In the genomic region with DNA sequence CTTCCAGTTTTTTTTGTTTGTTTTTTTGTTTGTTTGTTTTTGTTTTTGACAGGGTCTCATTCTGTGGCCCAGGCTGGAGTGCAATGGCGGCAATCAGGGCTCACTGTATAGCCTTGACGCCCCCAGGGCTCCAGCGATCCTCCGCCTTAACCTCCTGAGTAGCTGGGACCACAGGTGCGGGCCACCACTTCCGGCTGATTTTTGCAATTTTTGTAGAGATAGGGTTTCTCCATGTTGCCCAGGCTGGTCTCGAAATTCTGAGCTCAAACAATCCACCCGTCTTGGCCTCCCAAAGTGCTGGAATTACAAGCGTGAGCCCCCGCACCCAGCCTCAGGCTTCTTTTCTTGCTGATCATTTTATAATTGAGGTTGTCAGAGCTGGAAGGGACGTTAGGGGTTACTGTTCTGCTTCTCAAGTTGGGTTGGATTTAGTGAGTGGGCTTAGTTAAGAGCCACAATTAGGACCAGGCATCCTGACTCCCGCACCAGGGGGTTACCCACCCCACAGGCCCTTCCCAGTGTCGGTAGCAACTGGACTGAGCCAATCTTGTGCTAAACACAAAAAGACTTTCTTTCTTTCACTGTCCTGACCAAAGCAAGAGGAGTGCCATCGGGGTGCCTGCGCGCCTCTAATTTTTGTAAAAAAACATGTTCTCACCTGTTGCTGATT, we compare ENCODE assay signal across 1 cellular context.
TF ChIP-seq lines count a peak whose summit lies in the region.

No MANE protein-coding gene starts in this region.

TF ChIP-seq in K562, 482 proteins besides CTCF, POLR2A, EP300 and RAD21 (continued from another document and continues in another):
- TF ChIP-seq, protein P1, sequence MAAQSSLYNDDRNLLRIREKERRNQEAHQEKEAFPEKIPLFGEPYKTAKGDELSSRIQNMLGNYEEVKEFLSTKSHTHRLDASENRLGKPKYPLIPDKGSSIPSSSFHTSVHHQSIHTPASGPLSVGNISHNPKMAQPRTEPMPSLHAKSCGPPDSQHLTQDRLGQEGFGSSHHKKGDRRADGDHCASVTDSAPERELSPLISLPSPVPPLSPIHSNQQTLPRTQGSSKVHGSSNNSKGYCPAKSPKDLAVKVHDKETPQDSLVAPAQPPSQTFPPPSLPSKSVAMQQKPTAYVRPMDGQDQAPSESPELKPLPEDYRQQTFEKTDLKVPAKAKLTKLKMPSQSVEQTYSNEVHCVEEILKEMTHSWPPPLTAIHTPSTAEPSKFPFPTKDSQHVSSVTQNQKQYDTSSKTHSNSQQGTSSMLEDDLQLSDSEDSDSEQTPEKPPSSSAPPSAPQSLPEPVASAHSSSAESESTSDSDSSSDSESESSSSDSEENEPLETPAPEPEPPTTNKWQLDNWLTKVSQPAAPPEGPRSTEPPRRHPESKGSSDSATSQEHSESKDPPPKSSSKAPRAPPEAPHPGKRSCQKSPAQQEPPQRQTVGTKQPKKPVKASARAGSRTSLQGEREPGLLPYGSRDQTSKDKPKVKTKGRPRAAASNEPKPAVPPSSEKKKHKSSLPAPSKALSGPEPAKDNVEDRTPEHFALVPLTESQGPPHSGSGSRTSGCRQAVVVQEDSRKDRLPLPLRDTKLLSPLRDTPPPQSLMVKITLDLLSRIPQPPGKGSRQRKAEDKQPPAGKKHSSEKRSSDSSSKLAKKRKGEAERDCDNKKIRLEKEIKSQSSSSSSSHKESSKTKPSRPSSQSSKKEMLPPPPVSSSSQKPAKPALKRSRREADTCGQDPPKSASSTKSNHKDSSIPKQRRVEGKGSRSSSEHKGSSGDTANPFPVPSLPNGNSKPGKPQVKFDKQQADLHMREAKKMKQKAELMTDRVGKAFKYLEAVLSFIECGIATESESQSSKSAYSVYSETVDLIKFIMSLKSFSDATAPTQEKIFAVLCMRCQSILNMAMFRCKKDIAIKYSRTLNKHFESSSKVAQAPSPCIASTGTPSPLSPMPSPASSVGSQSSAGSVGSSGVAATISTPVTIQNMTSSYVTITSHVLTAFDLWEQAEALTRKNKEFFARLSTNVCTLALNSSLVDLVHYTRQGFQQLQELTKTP (IDR thresholded peaks at IDR 0.05; ENCODE audit: low read depth in 1 of 2, partially characterized antibody in 2 of 2): no peak
- no peak for TF ChIP-seq NR2C1 (IDR thresholded peaks at IDR 0.05)
- no peak for TF ChIP-seq NR2C1 (tag; IDR thresholded peaks at IDR 0.05)
- TF ChIP-seq FOXM1 (IDR thresholded peaks at IDR 0.05; ENCODE audit: low read depth): peak; percentile 13; the same call in 1 of the 2 replicates
- TF ChIP-seq FOXM1 (CRISPR knock-in tag; IDR thresholded peaks at IDR 0.05; ENCODE audit: low read depth): no peak
- no peak for TF ChIP-seq THRAP3 (IDR thresholded peaks at IDR 0.05; ENCODE audit: borderline replicate concordance)
- no peak for TF ChIP-seq U2AF2 (optimal IDR thresholded peaks at IDR 0.05; ENCODE audit: low read depth, low read length)
- no peak for TF ChIP-seq ATF1 (CRISPR knock-in tag; IDR thresholded peaks at IDR 0.05)
- no peak for TF ChIP-seq ATF1 (tag; IDR thresholded peaks at IDR 0.05)
- peak; percentile 70 for TF ChIP-seq SMAD1 (IDR thresholded peaks at IDR 0.05; ENCODE audit: low read depth, low read length, partially characterized antibody)
- no peak for TF ChIP-seq FOS (IDR thresholded peaks at IDR 0.05; ENCODE audit: extremely low read depth, insufficient read length)
- TF ChIP-seq ZBTB34 (CRISPR knock-in tag; IDR thresholded peaks at IDR 0.05): no peak
- no peak for TF ChIP-seq ZNF584 (CRISPR knock-in tag; IDR thresholded peaks at IDR 0.05; ENCODE audit: low read depth)
- no peak for TF ChIP-seq ZEB2 (IDR thresholded peaks at IDR 0.05)
- TF ChIP-seq NFXL1 (CRISPR knock-in tag; IDR thresholded peaks at IDR 0.05): no peak
- TF ChIP-seq RBFOX2 (IDR thresholded peaks at IDR 0.05; ENCODE audit: low read depth, low read length): peak; percentile 63
- TF ChIP-seq ZNF253 (CRISPR knock-in tag; conservative IDR thresholded peaks at IDR 0.05): no peak
- no peak for TF ChIP-seq MIER1 (IDR thresholded peaks at IDR 0.05; ENCODE audit: low read depth)
- TF ChIP-seq, protein P2, sequence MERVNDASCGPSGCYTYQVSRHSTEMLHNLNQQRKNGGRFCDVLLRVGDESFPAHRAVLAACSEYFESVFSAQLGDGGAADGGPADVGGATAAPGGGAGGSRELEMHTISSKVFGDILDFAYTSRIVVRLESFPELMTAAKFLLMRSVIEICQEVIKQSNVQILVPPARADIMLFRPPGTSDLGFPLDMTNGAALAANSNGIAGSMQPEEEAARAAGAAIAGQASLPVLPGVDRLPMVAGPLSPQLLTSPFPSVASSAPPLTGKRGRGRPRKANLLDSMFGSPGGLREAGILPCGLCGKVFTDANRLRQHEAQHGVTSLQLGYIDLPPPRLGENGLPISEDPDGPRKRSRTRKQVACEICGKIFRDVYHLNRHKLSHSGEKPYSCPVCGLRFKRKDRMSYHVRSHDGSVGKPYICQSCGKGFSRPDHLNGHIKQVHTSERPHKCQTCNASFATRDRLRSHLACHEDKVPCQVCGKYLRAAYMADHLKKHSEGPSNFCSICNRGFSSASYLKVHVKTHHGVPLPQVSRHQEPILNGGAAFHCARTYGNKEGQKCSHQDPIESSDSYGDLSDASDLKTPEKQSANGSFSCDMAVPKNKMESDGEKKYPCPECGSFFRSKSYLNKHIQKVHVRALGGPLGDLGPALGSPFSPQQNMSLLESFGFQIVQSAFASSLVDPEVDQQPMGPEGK (CRISPR knock-in tag; IDR thresholded peaks at IDR 0.05; ENCODE audit: borderline replicate concordance): no peak
- TF ChIP-seq CBFA2T2 (conservative IDR thresholded peaks at IDR 0.05): no peak
- no peak for TF ChIP-seq CHAMP1 (IDR thresholded peaks at IDR 0.05)
- TF ChIP-seq ZFX (CRISPR knock-in tag; IDR thresholded peaks at IDR 0.05): peak; percentile 88
- TF ChIP-seq SAFB (IDR thresholded peaks at IDR 0.05; ENCODE audit: borderline replicate concordance, low read depth, low read length): no peak
- no peak for TF ChIP-seq E2F5 (CRISPR knock-in tag; IDR thresholded peaks at IDR 0.05)
- TF ChIP-seq ZNF316 (IDR thresholded peaks at IDR 0.05): no peak
- 0 out of 2 replicates have a peak, but pooled peaks have one; percentile 56 for TF ChIP-seq NR1H2 (CRISPR knock-in tag; IDR thresholded peaks at IDR 0.05)
- TF ChIP-seq ZBTB26 (CRISPR knock-in tag; IDR thresholded peaks at IDR 0.05): no peak
- TF ChIP-seq DLX4 (CRISPR knock-in tag; IDR thresholded peaks at IDR 0.05): no peak
- TF ChIP-seq SIN3A (IDR thresholded peaks at IDR 0.05; ENCODE audit: borderline replicate concordance in 2 of 2, control insufficient read depth in 1 of 2, low read depth in 2 of 2, low read length in 2 of 2): peak in 1 of 2 experiments; percentile 14; a peak in 1 of 4 replicates
- TF ChIP-seq, protein P3, sequence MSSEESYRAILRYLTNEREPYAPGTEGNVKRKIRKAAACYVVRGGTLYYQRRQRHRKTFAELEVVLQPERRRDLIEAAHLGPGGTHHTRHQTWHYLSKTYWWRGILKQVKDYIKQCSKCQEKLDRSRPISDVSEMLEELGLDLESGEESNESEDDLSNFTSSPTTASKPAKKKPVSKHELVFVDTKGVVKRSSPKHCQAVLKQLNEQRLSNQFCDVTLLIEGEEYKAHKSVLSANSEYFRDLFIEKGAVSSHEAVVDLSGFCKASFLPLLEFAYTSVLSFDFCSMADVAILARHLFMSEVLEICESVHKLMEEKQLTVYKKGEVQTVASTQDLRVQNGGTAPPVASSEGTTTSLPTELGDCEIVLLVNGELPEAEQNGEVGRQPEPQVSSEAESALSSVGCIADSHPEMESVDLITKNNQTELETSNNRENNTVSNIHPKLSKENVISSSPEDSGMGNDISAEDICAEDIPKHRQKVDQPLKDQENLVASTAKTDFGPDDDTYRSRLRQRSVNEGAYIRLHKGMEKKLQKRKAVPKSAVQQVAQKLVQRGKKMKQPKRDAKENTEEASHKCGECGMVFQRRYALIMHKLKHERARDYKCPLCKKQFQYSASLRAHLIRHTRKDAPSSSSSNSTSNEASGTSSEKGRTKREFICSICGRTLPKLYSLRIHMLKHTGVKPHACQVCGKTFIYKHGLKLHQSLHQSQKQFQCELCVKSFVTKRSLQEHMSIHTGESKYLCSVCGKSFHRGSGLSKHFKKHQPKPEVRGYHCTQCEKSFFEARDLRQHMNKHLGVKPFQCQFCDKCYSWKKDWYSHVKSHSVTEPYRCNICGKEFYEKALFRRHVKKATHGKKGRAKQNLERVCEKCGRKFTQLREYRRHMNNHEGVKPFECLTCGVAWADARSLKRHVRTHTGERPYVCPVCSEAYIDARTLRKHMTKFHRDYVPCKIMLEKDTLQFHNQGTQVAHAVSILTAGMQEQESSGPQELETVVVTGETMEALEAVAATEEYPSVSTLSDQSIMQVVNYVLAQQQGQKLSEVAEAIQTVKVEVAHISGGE (CRISPR knock-in tag; IDR thresholded peaks at IDR 0.05): peak in 1 of 3 experiments; percentile 12; a peak in 1 of 6 replicates
- TF ChIP-seq RBM25 (IDR thresholded peaks at IDR 0.05; ENCODE audit: low read depth, low read length, severe bottlenecking): no peak
- no peak for TF ChIP-seq ZNF609 (CRISPR knock-in tag; IDR thresholded peaks at IDR 0.05; ENCODE audit: borderline replicate concordance)
- no peak for TF ChIP-seq ZNF217 (CRISPR knock-in tag; IDR thresholded peaks at IDR 0.05)
- TF ChIP-seq RUNX1 (IDR thresholded peaks at IDR 0.05; ENCODE audit: low read depth): no peak
- no peak for TF ChIP-seq SMARCB1 (IDR thresholded peaks at IDR 0.05; ENCODE audit: insufficient read length, low read depth)
- TF ChIP-seq KDM2B (CRISPR knock-in tag; IDR thresholded peaks at IDR 0.05): no peak
